In the genomic region with DNA sequence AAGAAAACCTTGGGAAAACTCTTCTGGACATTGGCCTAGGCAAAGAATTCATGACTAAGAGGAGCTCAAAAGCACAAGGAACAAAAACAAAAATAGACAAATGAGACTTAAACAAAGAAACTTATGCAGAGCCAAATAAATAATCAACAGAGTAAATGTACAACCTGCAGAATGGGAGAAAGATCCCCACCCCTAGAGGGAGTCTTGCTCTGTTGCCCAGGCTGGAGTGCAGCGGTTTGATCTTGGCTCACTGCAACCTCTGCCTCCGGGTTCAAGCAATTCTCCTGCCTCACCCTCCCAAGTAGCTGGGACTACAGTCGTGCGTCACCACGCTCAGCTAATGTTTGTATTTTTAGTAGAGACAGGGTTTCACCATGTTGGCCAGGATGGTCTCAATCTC, we compare ENCODE assay signal across 6 cellular contexts. TPM values are rescaled to one million over a fixed set of nuclear protein-coding genes. Genes with fewer than 3 reads are reported as not detected.
"Had no signal": no experiment of that assay in that cellular context is flagged by ENCODE, and none has a peak within 500 bp of the region (broad histone marks: within the 10 kb centered on the region; RNA-seq: fewer than 3 reads in every experiment).

No MANE protein-coding gene starts in this region.

RNA-seq across cellular contexts. Expression of a gene that starts 48.4 kb away (rescaled TPM):
- total RNA-seq: GM23338, H1, HFFc6, HT1080, IMR-90, K562 had no signal
- polyA plus RNA-seq: H1, IMR-90, K562 had no signal
